ENCODE assay signal across 20 cellular contexts in the genomic region with DNA sequence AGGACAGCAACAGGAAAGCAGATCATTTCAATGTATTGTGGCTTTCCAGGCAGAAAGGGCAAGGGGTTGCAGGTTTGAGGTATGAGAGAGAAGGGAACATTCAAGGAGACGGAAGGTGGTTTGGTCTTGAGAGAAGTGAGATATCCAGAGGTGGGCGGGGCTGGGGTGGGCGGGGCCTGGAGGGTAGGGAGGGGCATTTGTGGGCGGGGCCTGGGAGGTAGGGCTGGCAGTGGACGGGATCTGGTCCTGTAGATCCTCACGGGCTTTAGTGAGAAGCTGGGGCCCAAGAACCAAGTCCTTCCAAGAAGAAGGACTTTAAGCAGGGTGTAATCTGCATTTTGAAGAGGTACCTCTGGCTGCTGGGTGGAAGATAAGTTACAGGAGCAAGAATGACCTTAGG.
"Had no signal": no experiment of that assay in that cellular context is flagged by ENCODE, and none has a peak within 500 bp of the region (broad histone marks: within the 10 kb centered on the region; RNA-seq: fewer than 3 reads in every experiment).

No MANE protein-coding gene starts in this region.

- H3K36me3 Mint-ChIP-seq: activated naive CD4-positive, alpha-beta T cell treated with anti-CD3 and anti-CD28 coated beads, Interleukin-2, amount 10 ng/mL, durations not matched to agents 7 days and 5 days; immature natural killer cell; naive thymus-derived CD8-positive, alpha-beta T cell; stimulated activated memory B cell treated with anti-CD40 and anti-IgM and Interleukin-4, amounts not matched to agents 10 μg/mL and 1 μg/mL and 100 μg/mL, for 72 hours had no signal

- H3K27me3 ChIP-seq: right lobe of liver, transverse colon had no signal

- H3K9me3 Mint-ChIP-seq: activated CD4-positive, alpha-beta T cell treated with anti-CD3 and anti-CD28 coated beads, Interleukin-2, amount 10 ng/mL, durations not matched to agents 7 days and 5 days; activated T-helper 2 cell treated with anti-CD3 and anti-CD28 coated beads, Interferon-gamma antibody, Interleukin-2, Interleukin-4, amounts not matched to agents 10 μg/mL and 5 μg/mL and 100 μg/mL, durations not matched to agents 14 hours and 24 hours and 36 hours; immature natural killer cell had no signal

- H3K9me3 ChIP-seq: mucosa of descending colon, psoas muscle, right lobe of liver, transverse colon had no signal

- H3K36me3 ChIP-seq: right lobe of liver, transverse colon had no signal

- H3K27ac Mint-ChIP-seq: activated CD4-positive, alpha-beta T cell treated with anti-CD3 and anti-CD28 coated beads, Interleukin-2, amount 10 ng/mL, durations not matched to agents 7 days and 5 days; activated naive CD4-positive, alpha-beta T cell treated with anti-CD3 and anti-CD28 coated beads, Interleukin-2, amount 10 ng/mL, durations not matched to agents 7 days and 5 days; activated T-helper 2 cell treated with anti-CD3 and anti-CD28 coated beads, Interferon-gamma antibody, Interleukin-2, Interleukin-4, amounts not matched to agents 10 μg/mL and 5 μg/mL and 100 μg/mL, durations not matched to agents 14 hours and 24 hours and 36 hours; immature natural killer cell; naive thymus-derived CD8-positive, alpha-beta T cell; stimulated activated memory B cell treated with anti-CD40 and anti-IgM and Interleukin-4, amounts not matched to agents 10 μg/mL and 1 μg/mL and 100 μg/mL, for 72 hours had no signal

- H3K4me3 ChIP-seq: coronary artery, mucosa of descending colon, psoas muscle, right lobe of liver, transverse colon had no signal

- H3K27ac ChIP-seq: epithelial cell of prostate, psoas muscle, right lobe of liver, transverse colon had no signal

- DNase-seq: activated CD4-positive, alpha-beta T cell treated with anti-CD3 and anti-CD28 coated beads, Interleukin-2, amount 10 ng/mL, durations not matched to agents 7 days and 5 days; activated CD4-positive, CD25-positive, alpha-beta regulatory T cell; activated naive CD4-positive, alpha-beta T cell treated with anti-CD3 and anti-CD28 coated beads, Interleukin-2, amount 10 ng/mL, durations not matched to agents 7 days and 5 days; activated T-cell treated with anti-CD3 and anti-CD28 coated beads for 4 hours; caudate nucleus; effector memory CD4-positive, alpha-beta T cell; hippocampal formation; immature natural killer cell; left colon; mucosa of descending colon; naive thymus-derived CD8-positive, alpha-beta T cell; occipital lobe; psoas muscle; right lobe of liver; stimulated activated CD4-positive, alpha-beta T cell treated with anti-CD3 and anti-CD28 coated beads, Interleukin-1b, Interleukin-23, amount 100 ng/mL, for 48 hours; transverse colon had no signal

- ATAC-seq: left colon; mucosa of descending colon; naive thymus-derived CD8-positive, alpha-beta T cell; psoas muscle; right lobe of liver; stimulated activated memory B cell treated with anti-CD40 and anti-IgM and Interleukin-4, amounts not matched to agents 10 μg/mL and 1 μg/mL and 100 μg/mL, for 72 hours had no signal

- H3K4me1 Mint-ChIP-seq: activated CD4-positive, alpha-beta T cell treated with anti-CD3 and anti-CD28 coated beads, Interleukin-2, amount 10 ng/mL, durations not matched to agents 7 days and 5 days; activated naive CD4-positive, alpha-beta T cell treated with anti-CD3 and anti-CD28 coated beads, Interleukin-2, amount 10 ng/mL, durations not matched to agents 7 days and 5 days; immature natural killer cell; naive thymus-derived CD8-positive, alpha-beta T cell; stimulated activated memory B cell treated with anti-CD40 and anti-IgM and Interleukin-4, amounts not matched to agents 10 μg/mL and 1 μg/mL and 100 μg/mL, for 72 hours had no signal

- H3K4me1 ChIP-seq: psoas muscle, right lobe of liver, transverse colon had no signal

- H3K27me3 Mint-ChIP-seq: activated naive CD4-positive, alpha-beta T cell treated with anti-CD3 and anti-CD28 coated beads, Interleukin-2, amount 10 ng/mL, durations not matched to agents 7 days and 5 days had no signal

- H3K4me3 Mint-ChIP-seq: activated CD4-positive, alpha-beta T cell treated with anti-CD3 and anti-CD28 coated beads, Interleukin-2, amount 10 ng/mL, durations not matched to agents 7 days and 5 days; activated naive CD4-positive, alpha-beta T cell treated with anti-CD3 and anti-CD28 coated beads, Interleukin-2, amount 10 ng/mL, durations not matched to agents 7 days and 5 days; immature natural killer cell; naive thymus-derived CD8-positive, alpha-beta T cell; stimulated activated memory B cell treated with anti-CD40 and anti-IgM and Interleukin-4, amounts not matched to agents 10 μg/mL and 1 μg/mL and 100 μg/mL, for 72 hours had no signal
